In genomic region chr5:177384134-177384533, GRCh38 we compare ENCODE assay signal across 20 cellular contexts. TPM values are rescaled to one million over a fixed set of nuclear protein-coding genes. Genes with fewer than 3 reads are reported as not detected.
A peak's percentile ranks its signal among the peaks of the same experiment; 100 is the strongest.
DNase-seq lines count a peak whose midpoint lies in the region; ATAC-seq and TF ChIP-seq lines count a peak whose summit lies in the region.
"Had no signal": no experiment of that assay in that cellular context is flagged by ENCODE, and none has a peak within 500 bp of the region (broad histone marks: within the 10 kb centered on the region; RNA-seq: fewer than 3 reads in every experiment).

TSS of gene SLC34A1 (plus strand) at chr5:177384434. CDS start at chr5:177385742, 1,308 bp downstream.

- H3K36me3 Mint-ChIP-seq in activated naive CD4-positive, alpha-beta T cell treated with anti-CD3 and anti-CD28 coated beads, Interleukin-2, amount 50 U/mL, for 24 hours = no peaks in the 10 kb centered on the region
- no peaks in the 10 kb centered on the region for H3K36me3 Mint-ChIP-seq in CD4-positive, alpha-beta memory T cell
- no peaks in the 10 kb centered on the region for H3K36me3 Mint-ChIP-seq in immature natural killer cell

- no peak for ATAC-seq in HG03439 (IDR thresholded peaks at IDR 0.05; ENCODE audit: unreplicated experiment)

- H3K4me3 ChIP-seq in AG04450 (ENCODE audit: low read depth, low read length) = no peak within 1 kb of the TSS
- no peak within 1 kb of the TSS for H3K4me3 ChIP-seq in CD4-positive, alpha-beta memory T cell (ENCODE audit: low read length in 2 of 2)

- intact Hi-C loops in CD4-positive, alpha-beta memory T cell (cut with micrococcal nuclease) = no loop called here

- POLR2A ChIA-PET in AG04450 (lab: Yijun Ruan, JAX) = no interaction called here
- POLR2A ChIA-PET in CD4-positive, alpha-beta memory T cell (lab: Charles Lee; ENCODE audit: partially characterized antibody) = interaction anchor here (0.6 to 10.3 kb wide), 3 partner anchors 11 to 171 kb away, joined by 6 to 138 read pairs (median 14); partner anchors contain the start of gene PFN3

- H3K36me3 ChIP-seq in CD4-positive, alpha-beta memory T cell (ENCODE audit: insufficient read depth, low read length) = no peaks in the 10 kb centered on the region

- TF ChIP-seq CTCF in AG04450 (IDR thresholded peaks at IDR 0.05; ENCODE audit: low read depth, low read length) = no peak

- H3K9me3 Mint-ChIP-seq in activated naive CD4-positive, alpha-beta T cell treated with anti-CD3 and anti-CD28 coated beads, Interleukin-2, amount 50 U/mL, for 24 hours = no peaks in the 10 kb centered on the region
- H3K9me3 Mint-ChIP-seq in CD4-positive, alpha-beta memory T cell = peaks cover 0 to 1% (median 0%) of the 10 kb centered on the region in 8 donors
- H3K9me3 Mint-ChIP-seq in immature natural killer cell = no peaks in the 10 kb centered on the region

- H3K27me3 ChIP-seq in AG04450 (ENCODE audit: control insufficient read depth, insufficient read depth, low read length) = peaks cover 32% of the 10 kb centered on the region
- no peaks in the 10 kb centered on the region for H3K27me3 ChIP-seq in CD4-positive, alpha-beta memory T cell (ENCODE audit: insufficient read depth, low read length)

- peak within 1 kb of the TSS; percentile 11 for H3K27ac ChIP-seq in AG04450 (ENCODE audit: low read depth, low read length)
- H3K27ac ChIP-seq in CD4-positive, alpha-beta memory T cell (ENCODE audit: low read depth, low read length) = no peak within 1 kb of the TSS
- H3K27ac ChIP-seq: C4-2B had no signal

- H3K4me1 Mint-ChIP-seq in activated naive CD4-positive, alpha-beta T cell treated with anti-CD3 and anti-CD28 coated beads, Interleukin-2, amount 50 U/mL, for 24 hours = peaks cover 43% of the 10 kb centered on the region
- peaks cover 23 to 67% (median 30%) of the 10 kb centered on the region in 4 donors for H3K4me1 Mint-ChIP-seq in CD4-positive, alpha-beta memory T cell
- peaks cover 20 to 25% of the 10 kb centered on the region in 2 donors for H3K4me1 Mint-ChIP-seq in immature natural killer cell

- peak within 1 kb of the TSS; percentile 23 for H3K27ac Mint-ChIP-seq in activated naive CD4-positive, alpha-beta T cell treated with anti-CD3 and anti-CD28 coated beads, Interleukin-2, amount 50 U/mL, for 24 hours
- H3K27ac Mint-ChIP-seq in CD4-positive, alpha-beta memory T cell = peak within 1 kb of the TSS in 5 of 7 donors; percentile 16 to 75 (median 43)
- peak within 1 kb of the TSS in 2 of 6 donors; percentile 70 to 89 for H3K27ac Mint-ChIP-seq in immature natural killer cell

- peaks cover 43% of the 10 kb centered on the region for H3K4me1 ChIP-seq in CD4-positive, alpha-beta memory T cell (ENCODE audit: insufficient read depth, low read length)

- CTCF ChIA-PET in AG04450 (lab: Charles Lee) = interaction anchor here (0.6 to 1.0 kb wide), 2 partner anchors 15 to 83 kb away, joined by 3 read pairs; no protein-coding TSS in a partner anchor
- CTCF ChIA-PET in CD4-positive, alpha-beta memory T cell (lab: Charles Lee; ENCODE audit: partially characterized antibody) = interaction anchor here (1.1 to 9.6 kb wide), 6 partner anchors 12 to 118 kb away, joined by 3 to 295 read pairs (median 12); partner anchors contain the start of genes PFN3 and RGS14

- no peaks in the 10 kb centered on the region for H3K27me3 Mint-ChIP-seq in activated naive CD4-positive, alpha-beta T cell treated with anti-CD3 and anti-CD28 coated beads, Interleukin-2, amount 50 U/mL, for 24 hours
- no peaks in the 10 kb centered on the region for H3K27me3 Mint-ChIP-seq in CD4-positive, alpha-beta memory T cell
- H3K27me3 Mint-ChIP-seq in immature natural killer cell (ENCODE audit: low read depth in 3 of 3) = peaks cover 3 to 9% (median 4%) of the 10 kb centered on the region in 3 donors

- no peaks in the 10 kb centered on the region for H3K9me3 ChIP-seq in AG04450 (ENCODE audit: control insufficient read depth, insufficient read depth, low read length)
- no peaks in the 10 kb centered on the region for H3K9me3 ChIP-seq in CD4-positive, alpha-beta memory T cell (ENCODE audit: control insufficient read depth in 1 of 2, low read length in 2 of 2)

- no peak within 1 kb of the TSS for H3K4me3 Mint-ChIP-seq in activated naive CD4-positive, alpha-beta T cell treated with anti-CD3 and anti-CD28 coated beads, Interleukin-2, amount 50 U/mL, for 24 hours
- peak within 1 kb of the TSS in 2 of 8 donors; percentile 38 to 74 for H3K4me3 Mint-ChIP-seq in CD4-positive, alpha-beta memory T cell
- H3K4me3 Mint-ChIP-seq in immature natural killer cell = peak within 1 kb of the TSS in 4 of 5 donors; percentile 0 to 75 (median 58)

- no peak for DNase-seq in activated naive CD4-positive, alpha-beta T cell treated with Interleukin-2 at 50 U/mL for 16 hours
- DNase-seq in AG04450 (ENCODE audit: low read depth, low spot score) (no peak), immature natural killer cell (no peak), DMS53 treated with DMSO at 0.1 percent for 48 hours (lab: John Stamatoyannopoulos, UW; ENCODE audit: unreplicated experiment) (no peak), pons (ENCODE audit: low spot score) (no peak)
- DNase-seq in CD4-positive, alpha-beta memory T cell = no peak
- DNase-seq: DND-41, KBM-7, MV-4-11, NCI-H187, NCI-H2107, NCI-H510A treated with DMSO at 0.1 percent for 48 hours, NCI-H774, SHP77 treated with DMSO at 0.1 percent for 48 hours had no signal

RNA-seq across cellular contexts. Expression of gene SLC34A1, which starts in this region (rescaled TPM):
- polyA plus RNA-seq in AG04450 (2011; rRNA removed) (not detected in 2 replicates), immature natural killer cell (under 1 TPM in 2 of 3 donors, not detected in 1; 0.26 to 0.34 TPM)
- not detected in 2 replicates for polyA minus RNA-seq in AG04450 (2011; rRNA and poly(A)+ RNA removed)
- total RNA-seq in CD4-positive, alpha-beta memory T cell = under 1 TPM in 1 of 2 experiments, not detected in 1; 0.11 TPM
- polyA plus RNA-seq in CD4-positive, alpha-beta memory T cell = not detected
- total RNA-seq: A673, G401, H4 had no signal
